ENCODE assay signal across 8 cellular contexts in genomic region chr15:64699767-64700388, GRCh38.
DNase-seq lines count a peak whose midpoint lies in the region; ATAC-seq and FAIRE-seq lines count a peak whose summit lies in the region.

No MANE protein-coding gene starts in this region.

- DNase-seq in HTR-8/SVneo (ENCODE audit: insufficient read length, low spot score): peak; percentile 28
- peak; percentile 64 for DNase-seq in iPS DF 4.7 (ENCODE audit: extremely low read depth, low spot score)
- no peak for DNase-seq in SW 1271 (lab: John Stamatoyannopoulos, UW)
- no peak for DNase-seq in stimulated activated CD4-positive, alpha-beta T cell treated with anti-CD3 and anti-CD28 coated beads, Interleukin-4, amount 100 ng/mL, for 1 hour
- no peak for DNase-seq in NCI-H146 treated with DMSO at 0.1 percent for 48 hours (lab: John Stamatoyannopoulos, UW; ENCODE audit: unreplicated experiment)

- ATAC-seq in HG03196 (IDR thresholded peaks at IDR 0.05; ENCODE audit: unreplicated experiment): no peak

- no peak for FAIRE-seq in HTR-8/SVneo (lab: Jason Lieb, UNC)

- peak overlapping the region in 3 of 7 experiments; percentile 0 to 87 (median 8) for H3K4me3 ChIP-seq in skin epidermis

- peak overlapping the region; percentile 72 for H3K27ac ChIP-seq in angular gyrus (ENCODE audit: low read depth, low read length)
- peak overlapping the region in 19 of 21 experiments; percentile 20 to 98 (median 73) for H3K27ac ChIP-seq in skin epidermis

Comparison
In these comparisons a context has a peak if more than half of its experiments do, and no peak if none do; other contexts are left out.
1. DNase-seq: peak in HTR-8/SVneo (single experiment) and iPS DF 4.7 (single experiment); none in SW 1271 (0 of 2), stimulated activated CD4-positive, alpha-beta T cell treated with anti-CD3 and anti-CD28 coated beads, Interleukin-4, amount 100 ng/mL, for 1 hour (single experiment) and NCI-H146 treated with DMSO at 0.1 percent for 48 hours (single experiment).